Comparison of ENCODE assay signal across 1 cellular context in genomic region chr5:179187229-179187678, GRCh38.
A peak's percentile ranks its signal among the peaks of the same experiment; 100 is the strongest.
TF ChIP-seq lines count a peak whose summit lies in the region.

No MANE protein-coding gene starts in this region.

TF ChIP-seq in HepG2, 621 proteins besides CTCF, POLR2A, EP300 and RAD21 (continued from another document and continues in another):
- no peak for TF ChIP-seq ZBTB34 (CRISPR knock-in tag; IDR thresholded peaks at IDR 0.05)
- no peak for TF ChIP-seq FOXJ3 (CRISPR knock-in tag; IDR thresholded peaks at IDR 0.05; ENCODE audit: borderline replicate concordance)
- TF ChIP-seq ZNF281 (CRISPR knock-in tag; IDR thresholded peaks at IDR 0.05; ENCODE audit: borderline replicate concordance), result peak; percentile 89
- TF ChIP-seq NR2F1 (CRISPR knock-in tag; IDR thresholded peaks at IDR 0.05), result peak in 1 of 2 experiments; percentile 67; a peak in 1 of 4 replicates
- no peak for TF ChIP-seq ZNF615 (CRISPR knock-in tag; IDR thresholded peaks at IDR 0.05; ENCODE audit: borderline replicate concordance)
- no peak for TF ChIP-seq ZNF589 (CRISPR knock-in tag; conservative IDR thresholded peaks at IDR 0.05)
- peak; percentile 63 for TF ChIP-seq HOXA3 (CRISPR knock-in tag; IDR thresholded peaks at IDR 0.05)
- peak; percentile 52; the same call in 1 of the 2 replicates for TF ChIP-seq THRA (CRISPR knock-in tag; IDR thresholded peaks at IDR 0.05; ENCODE audit: borderline replicate concordance)
- peak; percentile 58; the same call in 1 of the 2 replicates for TF ChIP-seq ZKSCAN8 (CRISPR knock-in tag; IDR thresholded peaks at IDR 0.05; ENCODE audit: borderline replicate concordance)
- TF ChIP-seq JUN (CRISPR knock-in tag; IDR thresholded peaks at IDR 0.05), result no peak
- TF ChIP-seq ZSCAN5A (CRISPR knock-in tag; IDR thresholded peaks at IDR 0.05; ENCODE audit: borderline replicate concordance), result no peak
- TF ChIP-seq HNF1B (CRISPR knock-in tag; IDR thresholded peaks at IDR 0.05), result no peak
- 0 out of 2 replicates have a peak, but pooled peaks have one; percentile 40 for TF ChIP-seq ERF (CRISPR knock-in tag; IDR thresholded peaks at IDR 0.05)
- peak; percentile 50; the same call in 1 of the 2 replicates for TF ChIP-seq MYC (CRISPR knock-in tag; IDR thresholded peaks at IDR 0.05; ENCODE audit: borderline replicate concordance)
- peak; percentile 51; the same call in 1 of the 2 replicates for TF ChIP-seq CEBPG (CRISPR knock-in tag; IDR thresholded peaks at IDR 0.05)
- 0 out of 2 replicates have a peak, but pooled peaks have one; percentile 55 for TF ChIP-seq ZNF264 (CRISPR knock-in tag; IDR thresholded peaks at IDR 0.05)
- TF ChIP-seq HIVEP1 (CRISPR knock-in tag; IDR thresholded peaks at IDR 0.05), result peak; percentile 17; the same call in 1 of the 2 replicates
- TF ChIP-seq SKI (IDR thresholded peaks at IDR 0.05; ENCODE audit: partially characterized antibody), result peak; percentile 47
- TF ChIP-seq ZNF30 (CRISPR knock-in tag; IDR thresholded peaks at IDR 0.05), result no peak
- TF ChIP-seq TRIM22 (IDR thresholded peaks at IDR 0.05), result no peak
- TF ChIP-seq ZNF644 (CRISPR knock-in tag; IDR thresholded peaks at IDR 0.05; ENCODE audit: low read depth), result peak; percentile 43; the same call in 1 of the 2 replicates
- peak; percentile 88 for TF ChIP-seq ELF3 (CRISPR knock-in tag; IDR thresholded peaks at IDR 0.05)
- TF ChIP-seq NR2F6 (IDR thresholded peaks at IDR 0.05), result peak; percentile 76; the same call in 1 of the 2 replicates
- TF ChIP-seq NR2F6 (CRISPR knock-in tag; IDR thresholded peaks at IDR 0.05), result peak; percentile 87
- peak; percentile 83 for TF ChIP-seq MLX (CRISPR knock-in tag; IDR thresholded peaks at IDR 0.05)
- TF ChIP-seq KDM6A (CRISPR knock-in tag; IDR thresholded peaks at IDR 0.05; ENCODE audit: low read depth), result peak; percentile 75
- 0 out of 2 replicates have a peak, but pooled peaks have one; percentile 33 for TF ChIP-seq ZFP90 (CRISPR knock-in tag; IDR thresholded peaks at IDR 0.05; ENCODE audit: borderline replicate concordance)
- 0 out of 2 replicates have a peak, but pooled peaks have one; percentile 66 for TF ChIP-seq ZBTB25 (CRISPR knock-in tag; IDR thresholded peaks at IDR 0.05)
- no peak for TF ChIP-seq ZNF446 (CRISPR knock-in tag; IDR thresholded peaks at IDR 0.05)
- peak; percentile 70 for TF ChIP-seq ZBTB43 (CRISPR knock-in tag; conservative IDR thresholded peaks at IDR 0.05)
- TF ChIP-seq KDM2A (CRISPR knock-in tag; IDR thresholded peaks at IDR 0.05; ENCODE audit: borderline replicate concordance, low read depth), result peak; percentile 46; the same call in 1 of the 2 replicates
- TF ChIP-seq ZBTB40 (IDR thresholded peaks at IDR 0.05), result no peak
- no peak for TF ChIP-seq ZBTB40 (CRISPR knock-in tag; IDR thresholded peaks at IDR 0.05)
- peak; percentile 36; the same call in 1 of the 2 replicates for TF ChIP-seq TAF1 (CRISPR knock-in tag; IDR thresholded peaks at IDR 0.05)
- peak; percentile 58; the same call in 1 of the 2 replicates for TF ChIP-seq BCL6 (CRISPR knock-in tag; IDR thresholded peaks at IDR 0.05)
